ENCODE assay signal across 1 cellular context in the genomic region with DNA sequence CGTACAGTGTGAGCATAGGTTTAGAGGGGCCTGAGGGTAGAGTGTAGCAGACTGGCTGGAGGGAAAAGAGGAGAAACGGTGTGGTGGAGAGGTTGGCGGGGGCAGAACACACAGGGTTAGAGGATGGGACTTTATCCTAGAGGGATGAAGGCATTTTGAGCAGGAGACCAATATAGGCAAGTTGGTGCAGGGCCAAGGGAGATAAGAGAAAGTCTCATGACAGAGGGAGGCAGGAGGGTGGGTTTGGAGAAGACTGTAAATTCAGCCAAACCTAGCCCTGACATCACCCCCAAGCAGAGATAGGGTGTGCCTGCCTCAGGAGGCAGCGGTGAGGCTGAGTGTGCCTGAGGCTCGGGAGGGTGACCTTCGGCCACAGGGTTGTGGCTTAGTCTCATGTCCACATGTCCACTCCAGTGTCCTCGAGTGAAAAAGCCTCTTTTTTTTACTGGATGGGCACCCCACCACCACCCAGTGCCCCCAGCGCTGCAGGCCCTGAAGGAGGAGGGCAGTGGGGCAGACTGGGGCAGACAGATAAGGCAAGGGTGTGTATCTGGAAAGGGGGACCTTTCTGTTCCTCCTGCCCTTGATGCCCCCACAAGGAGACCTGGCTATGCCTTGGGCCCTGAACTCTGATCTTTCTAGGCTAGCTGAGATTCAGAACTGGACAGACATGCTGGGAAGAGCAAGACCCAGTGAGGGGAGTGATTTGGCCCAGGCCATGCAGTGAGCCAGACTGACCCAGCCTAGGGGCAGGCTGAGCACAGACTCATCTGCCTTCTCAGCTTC.
TF ChIP-seq lines count a peak whose summit lies in the region.

No MANE protein-coding gene starts in this region.

TF ChIP-seq in K562, 482 proteins besides CTCF, POLR2A, EP300 and RAD21 (continued from another document and continues in another):
- TF ChIP-seq, protein P1, sequence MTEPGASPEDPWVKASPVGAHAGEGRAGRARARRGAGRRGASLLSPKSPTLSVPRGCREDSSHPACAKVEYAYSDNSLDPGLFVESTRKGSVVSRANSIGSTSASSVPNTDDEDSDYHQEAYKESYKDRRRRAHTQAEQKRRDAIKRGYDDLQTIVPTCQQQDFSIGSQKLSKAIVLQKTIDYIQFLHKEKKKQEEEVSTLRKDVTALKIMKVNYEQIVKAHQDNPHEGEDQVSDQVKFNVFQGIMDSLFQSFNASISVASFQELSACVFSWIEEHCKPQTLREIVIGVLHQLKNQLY (CRISPR knock-in tag; conservative IDR thresholded peaks at IDR 0.05) = no peak
- TF ChIP-seq TCF3 (CRISPR knock-in tag; IDR thresholded peaks at IDR 0.05) = peak; percentile 28
- TF ChIP-seq, protein P2, sequence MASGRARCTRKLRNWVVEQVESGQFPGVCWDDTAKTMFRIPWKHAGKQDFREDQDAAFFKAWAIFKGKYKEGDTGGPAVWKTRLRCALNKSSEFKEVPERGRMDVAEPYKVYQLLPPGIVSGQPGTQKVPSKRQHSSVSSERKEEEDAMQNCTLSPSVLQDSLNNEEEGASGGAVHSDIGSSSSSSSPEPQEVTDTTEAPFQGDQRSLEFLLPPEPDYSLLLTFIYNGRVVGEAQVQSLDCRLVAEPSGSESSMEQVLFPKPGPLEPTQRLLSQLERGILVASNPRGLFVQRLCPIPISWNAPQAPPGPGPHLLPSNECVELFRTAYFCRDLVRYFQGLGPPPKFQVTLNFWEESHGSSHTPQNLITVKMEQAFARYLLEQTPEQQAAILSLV (tag; IDR thresholded peaks at IDR 0.05) = no peak
- no peak for TF ChIP-seq SMARCB1 (IDR thresholded peaks at IDR 0.05; ENCODE audit: insufficient read length, low read depth)
- TF ChIP-seq, protein P3, sequence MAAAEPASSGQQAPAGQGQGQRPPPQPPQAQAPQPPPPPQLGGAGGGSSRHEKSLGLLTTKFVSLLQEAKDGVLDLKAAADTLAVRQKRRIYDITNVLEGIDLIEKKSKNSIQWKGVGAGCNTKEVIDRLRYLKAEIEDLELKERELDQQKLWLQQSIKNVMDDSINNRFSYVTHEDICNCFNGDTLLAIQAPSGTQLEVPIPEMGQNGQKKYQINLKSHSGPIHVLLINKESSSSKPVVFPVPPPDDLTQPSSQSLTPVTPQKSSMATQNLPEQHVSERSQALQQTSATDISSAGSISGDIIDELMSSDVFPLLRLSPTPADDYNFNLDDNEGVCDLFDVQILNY (CRISPR knock-in tag; IDR thresholded peaks at IDR 0.05) = no peak
- TF ChIP-seq TAF9B (IDR thresholded peaks at IDR 0.05; ENCODE audit: partially characterized antibody) = no peak
- TF ChIP-seq, protein P4, sequence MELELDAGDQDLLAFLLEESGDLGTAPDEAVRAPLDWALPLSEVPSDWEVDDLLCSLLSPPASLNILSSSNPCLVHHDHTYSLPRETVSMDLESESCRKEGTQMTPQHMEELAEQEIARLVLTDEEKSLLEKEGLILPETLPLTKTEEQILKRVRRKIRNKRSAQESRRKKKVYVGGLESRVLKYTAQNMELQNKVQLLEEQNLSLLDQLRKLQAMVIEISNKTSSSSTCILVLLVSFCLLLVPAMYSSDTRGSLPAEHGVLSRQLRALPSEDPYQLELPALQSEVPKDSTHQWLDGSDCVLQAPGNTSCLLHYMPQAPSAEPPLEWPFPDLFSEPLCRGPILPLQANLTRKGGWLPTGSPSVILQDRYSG (tag; conservative IDR thresholded peaks at IDR 0.05; ENCODE audit: low read depth) = 0 out of 2 replicates have a peak, but pooled peaks have one; percentile 75
- no peak for TF ChIP-seq TFAM (CRISPR knock-in tag; conservative IDR thresholded peaks at IDR 0.05)
- TF ChIP-seq, protein P5, sequence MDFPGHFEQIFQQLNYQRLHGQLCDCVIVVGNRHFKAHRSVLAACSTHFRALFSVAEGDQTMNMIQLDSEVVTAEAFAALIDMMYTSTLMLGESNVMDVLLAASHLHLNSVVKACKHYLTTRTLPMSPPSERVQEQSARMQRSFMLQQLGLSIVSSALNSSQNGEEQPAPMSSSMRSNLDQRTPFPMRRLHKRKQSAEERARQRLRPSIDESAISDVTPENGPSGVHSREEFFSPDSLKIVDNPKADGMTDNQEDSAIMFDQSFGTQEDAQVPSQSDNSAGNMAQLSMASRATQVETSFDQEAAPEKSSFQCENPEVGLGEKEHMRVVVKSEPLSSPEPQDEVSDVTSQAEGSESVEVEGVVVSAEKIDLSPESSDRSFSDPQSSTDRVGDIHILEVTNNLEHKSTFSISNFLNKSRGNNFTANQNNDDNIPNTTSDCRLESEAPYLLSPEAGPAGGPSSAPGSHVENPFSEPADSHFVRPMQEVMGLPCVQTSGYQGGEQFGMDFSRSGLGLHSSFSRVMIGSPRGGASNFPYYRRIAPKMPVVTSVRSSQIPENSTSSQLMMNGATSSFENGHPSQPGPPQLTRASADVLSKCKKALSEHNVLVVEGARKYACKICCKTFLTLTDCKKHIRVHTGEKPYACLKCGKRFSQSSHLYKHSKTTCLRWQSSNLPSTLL (IDR thresholded peaks at IDR 0.05) = no peak
- TF ChIP-seq ZC3H11A (IDR thresholded peaks at IDR 0.05; ENCODE audit: low read depth, low read length) = no peak
- no peak for TF ChIP-seq HNRNPLL (IDR thresholded peaks at IDR 0.05; ENCODE audit: low read depth, low read length, poor library complexity, severe bottlenecking)
- no peak for TF ChIP-seq DIDO1 (tag; IDR thresholded peaks at IDR 0.05; ENCODE audit: low read depth)
- peak in 1 of 2 experiments; percentile 46; a peak in 1 of 4 replicates for TF ChIP-seq RCOR1 (IDR thresholded peaks at IDR 0.05; ENCODE audit: borderline replicate concordance in 1 of 2, low read depth in 2 of 2, low read length in 2 of 2)
- no peak for TF ChIP-seq SRSF9 (IDR thresholded peaks at IDR 0.05; ENCODE audit: borderline replicate concordance, low read depth, low read length)
- TF ChIP-seq ZFP36 (IDR thresholded peaks at IDR 0.05; ENCODE audit: low read depth, low read length, partially characterized antibody) = no peak
- no peak for TF ChIP-seq TARDBP (IDR thresholded peaks at IDR 0.05)
- TF ChIP-seq SIRT6 (IDR thresholded peaks at IDR 0.05; ENCODE audit: low read depth, low read length) = no peak
- TF ChIP-seq MEF2D (tag; conservative IDR thresholded peaks at IDR 0.05; ENCODE audit: low read depth) = no peak
- TF ChIP-seq JUN (IDR thresholded peaks at IDR 0.05; ENCODE audit: borderline replicate concordance, low read depth, low read length) = no peak
- no peak for TF ChIP-seq JUN (CRISPR knock-in tag; IDR thresholded peaks at IDR 0.05; ENCODE audit: borderline replicate concordance)
- TF ChIP-seq MEIS2 (IDR thresholded peaks at IDR 0.05; ENCODE audit: partially characterized antibody) = peak; percentile 87
- TF ChIP-seq FOSL1 (tag; conservative IDR thresholded peaks at IDR 0.05) = no peak
- TF ChIP-seq BACH1 (tag; IDR thresholded peaks at IDR 0.05) = no peak
- TF ChIP-seq, protein P6, sequence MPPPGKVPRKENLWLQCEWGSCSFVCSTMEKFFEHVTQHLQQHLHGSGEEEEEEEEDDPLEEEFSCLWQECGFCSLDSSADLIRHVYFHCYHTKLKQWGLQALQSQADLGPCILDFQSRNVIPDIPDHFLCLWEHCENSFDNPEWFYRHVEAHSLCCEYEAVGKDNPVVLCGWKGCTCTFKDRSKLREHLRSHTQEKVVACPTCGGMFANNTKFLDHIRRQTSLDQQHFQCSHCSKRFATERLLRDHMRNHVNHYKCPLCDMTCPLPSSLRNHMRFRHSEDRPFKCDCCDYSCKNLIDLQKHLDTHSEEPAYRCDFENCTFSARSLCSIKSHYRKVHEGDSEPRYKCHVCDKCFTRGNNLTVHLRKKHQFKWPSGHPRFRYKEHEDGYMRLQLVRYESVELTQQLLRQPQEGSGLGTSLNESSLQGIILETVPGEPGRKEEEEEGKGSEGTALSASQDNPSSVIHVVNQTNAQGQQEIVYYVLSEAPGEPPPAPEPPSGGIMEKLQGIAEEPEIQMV (tag; conservative IDR thresholded peaks at IDR 0.05; ENCODE audit: low read depth) = no peak
- TF ChIP-seq KAT8 (IDR thresholded peaks at IDR 0.05; ENCODE audit: low read depth) = no peak
- TF ChIP-seq ZNF316 (IDR thresholded peaks at IDR 0.05) = no peak
- TF ChIP-seq FOXK2 (conservative IDR thresholded peaks at IDR 0.05 in 1 of 2, IDR thresholded peaks at IDR 0.05 in 1 of 2; ENCODE audit: low read depth in 2 of 2) = 0 out of 4 replicates have a peak, but pooled peaks of 1 of the 2 experiments have one; percentile 10
- TF ChIP-seq IRF2 (CRISPR knock-in tag; IDR thresholded peaks at IDR 0.05) = no peak
- no peak for TF ChIP-seq ZNF780A (CRISPR knock-in tag; IDR thresholded peaks at IDR 0.05)
- no peak for TF ChIP-seq SUPT5H (IDR thresholded peaks at IDR 0.05)
- no peak for TF ChIP-seq NR3C1 (CRISPR knock-in tag; IDR thresholded peaks at IDR 0.05)
- no peak for TF ChIP-seq SRSF1 (IDR thresholded peaks at IDR 0.05; ENCODE audit: low read depth, low read length)
- TF ChIP-seq, protein P7, sequence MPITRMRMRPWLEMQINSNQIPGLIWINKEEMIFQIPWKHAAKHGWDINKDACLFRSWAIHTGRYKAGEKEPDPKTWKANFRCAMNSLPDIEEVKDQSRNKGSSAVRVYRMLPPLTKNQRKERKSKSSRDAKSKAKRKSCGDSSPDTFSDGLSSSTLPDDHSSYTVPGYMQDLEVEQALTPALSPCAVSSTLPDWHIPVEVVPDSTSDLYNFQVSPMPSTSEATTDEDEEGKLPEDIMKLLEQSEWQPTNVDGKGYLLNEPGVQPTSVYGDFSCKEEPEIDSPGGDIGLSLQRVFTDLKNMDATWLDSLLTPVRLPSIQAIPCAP (CRISPR knock-in tag; IDR thresholded peaks at IDR 0.05; ENCODE audit: borderline replicate concordance) = no peak
- TF ChIP-seq ZNF583 (CRISPR knock-in tag; IDR thresholded peaks at IDR 0.05) = no peak
- TF ChIP-seq, protein P8, sequence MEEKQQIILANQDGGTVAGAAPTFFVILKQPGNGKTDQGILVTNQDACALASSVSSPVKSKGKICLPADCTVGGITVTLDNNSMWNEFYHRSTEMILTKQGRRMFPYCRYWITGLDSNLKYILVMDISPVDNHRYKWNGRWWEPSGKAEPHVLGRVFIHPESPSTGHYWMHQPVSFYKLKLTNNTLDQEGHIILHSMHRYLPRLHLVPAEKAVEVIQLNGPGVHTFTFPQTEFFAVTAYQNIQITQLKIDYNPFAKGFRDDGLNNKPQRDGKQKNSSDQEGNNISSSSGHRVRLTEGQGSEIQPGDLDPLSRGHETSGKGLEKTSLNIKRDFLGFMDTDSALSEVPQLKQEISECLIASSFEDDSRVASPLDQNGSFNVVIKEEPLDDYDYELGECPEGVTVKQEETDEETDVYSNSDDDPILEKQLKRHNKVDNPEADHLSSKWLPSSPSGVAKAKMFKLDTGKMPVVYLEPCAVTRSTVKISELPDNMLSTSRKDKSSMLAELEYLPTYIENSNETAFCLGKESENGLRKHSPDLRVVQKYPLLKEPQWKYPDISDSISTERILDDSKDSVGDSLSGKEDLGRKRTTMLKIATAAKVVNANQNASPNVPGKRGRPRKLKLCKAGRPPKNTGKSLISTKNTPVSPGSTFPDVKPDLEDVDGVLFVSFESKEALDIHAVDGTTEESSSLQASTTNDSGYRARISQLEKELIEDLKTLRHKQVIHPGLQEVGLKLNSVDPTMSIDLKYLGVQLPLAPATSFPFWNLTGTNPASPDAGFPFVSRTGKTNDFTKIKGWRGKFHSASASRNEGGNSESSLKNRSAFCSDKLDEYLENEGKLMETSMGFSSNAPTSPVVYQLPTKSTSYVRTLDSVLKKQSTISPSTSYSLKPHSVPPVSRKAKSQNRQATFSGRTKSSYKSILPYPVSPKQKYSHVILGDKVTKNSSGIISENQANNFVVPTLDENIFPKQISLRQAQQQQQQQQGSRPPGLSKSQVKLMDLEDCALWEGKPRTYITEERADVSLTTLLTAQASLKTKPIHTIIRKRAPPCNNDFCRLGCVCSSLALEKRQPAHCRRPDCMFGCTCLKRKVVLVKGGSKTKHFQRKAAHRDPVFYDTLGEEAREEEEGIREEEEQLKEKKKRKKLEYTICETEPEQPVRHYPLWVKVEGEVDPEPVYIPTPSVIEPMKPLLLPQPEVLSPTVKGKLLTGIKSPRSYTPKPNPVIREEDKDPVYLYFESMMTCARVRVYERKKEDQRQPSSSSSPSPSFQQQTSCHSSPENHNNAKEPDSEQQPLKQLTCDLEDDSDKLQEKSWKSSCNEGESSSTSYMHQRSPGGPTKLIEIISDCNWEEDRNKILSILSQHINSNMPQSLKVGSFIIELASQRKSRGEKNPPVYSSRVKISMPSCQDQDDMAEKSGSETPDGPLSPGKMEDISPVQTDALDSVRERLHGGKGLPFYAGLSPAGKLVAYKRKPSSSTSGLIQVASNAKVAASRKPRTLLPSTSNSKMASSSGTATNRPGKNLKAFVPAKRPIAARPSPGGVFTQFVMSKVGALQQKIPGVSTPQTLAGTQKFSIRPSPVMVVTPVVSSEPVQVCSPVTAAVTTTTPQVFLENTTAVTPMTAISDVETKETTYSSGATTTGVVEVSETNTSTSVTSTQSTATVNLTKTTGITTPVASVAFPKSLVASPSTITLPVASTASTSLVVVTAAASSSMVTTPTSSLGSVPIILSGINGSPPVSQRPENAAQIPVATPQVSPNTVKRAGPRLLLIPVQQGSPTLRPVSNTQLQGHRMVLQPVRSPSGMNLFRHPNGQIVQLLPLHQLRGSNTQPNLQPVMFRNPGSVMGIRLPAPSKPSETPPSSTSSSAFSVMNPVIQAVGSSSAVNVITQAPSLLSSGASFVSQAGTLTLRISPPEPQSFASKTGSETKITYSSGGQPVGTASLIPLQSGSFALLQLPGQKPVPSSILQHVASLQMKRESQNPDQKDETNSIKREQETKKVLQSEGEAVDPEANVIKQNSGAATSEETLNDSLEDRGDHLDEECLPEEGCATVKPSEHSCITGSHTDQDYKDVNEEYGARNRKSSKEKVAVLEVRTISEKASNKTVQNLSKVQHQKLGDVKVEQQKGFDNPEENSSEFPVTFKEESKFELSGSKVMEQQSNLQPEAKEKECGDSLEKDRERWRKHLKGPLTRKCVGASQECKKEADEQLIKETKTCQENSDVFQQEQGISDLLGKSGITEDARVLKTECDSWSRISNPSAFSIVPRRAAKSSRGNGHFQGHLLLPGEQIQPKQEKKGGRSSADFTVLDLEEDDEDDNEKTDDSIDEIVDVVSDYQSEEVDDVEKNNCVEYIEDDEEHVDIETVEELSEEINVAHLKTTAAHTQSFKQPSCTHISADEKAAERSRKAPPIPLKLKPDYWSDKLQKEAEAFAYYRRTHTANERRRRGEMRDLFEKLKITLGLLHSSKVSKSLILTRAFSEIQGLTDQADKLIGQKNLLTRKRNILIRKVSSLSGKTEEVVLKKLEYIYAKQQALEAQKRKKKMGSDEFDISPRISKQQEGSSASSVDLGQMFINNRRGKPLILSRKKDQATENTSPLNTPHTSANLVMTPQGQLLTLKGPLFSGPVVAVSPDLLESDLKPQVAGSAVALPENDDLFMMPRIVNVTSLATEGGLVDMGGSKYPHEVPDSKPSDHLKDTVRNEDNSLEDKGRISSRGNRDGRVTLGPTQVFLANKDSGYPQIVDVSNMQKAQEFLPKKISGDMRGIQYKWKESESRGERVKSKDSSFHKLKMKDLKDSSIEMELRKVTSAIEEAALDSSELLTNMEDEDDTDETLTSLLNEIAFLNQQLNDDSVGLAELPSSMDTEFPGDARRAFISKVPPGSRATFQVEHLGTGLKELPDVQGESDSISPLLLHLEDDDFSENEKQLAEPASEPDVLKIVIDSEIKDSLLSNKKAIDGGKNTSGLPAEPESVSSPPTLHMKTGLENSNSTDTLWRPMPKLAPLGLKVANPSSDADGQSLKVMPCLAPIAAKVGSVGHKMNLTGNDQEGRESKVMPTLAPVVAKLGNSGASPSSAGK (IDR thresholded peaks at IDR 0.05) = peak; percentile 52
- no peak for TF ChIP-seq YBX1 (IDR thresholded peaks at IDR 0.05)
- no peak for TF ChIP-seq ILK (tag; IDR thresholded peaks at IDR 0.05; ENCODE audit: borderline replicate concordance, low read depth)
- TF ChIP-seq ZNF140 (CRISPR knock-in tag; IDR thresholded peaks at IDR 0.05) = no peak
- TF ChIP-seq PHTF2 (CRISPR knock-in tag; IDR thresholded peaks at IDR 0.05) = no peak
